34 cellular contexts compared by ENCODE assay signal in the genomic region with DNA sequence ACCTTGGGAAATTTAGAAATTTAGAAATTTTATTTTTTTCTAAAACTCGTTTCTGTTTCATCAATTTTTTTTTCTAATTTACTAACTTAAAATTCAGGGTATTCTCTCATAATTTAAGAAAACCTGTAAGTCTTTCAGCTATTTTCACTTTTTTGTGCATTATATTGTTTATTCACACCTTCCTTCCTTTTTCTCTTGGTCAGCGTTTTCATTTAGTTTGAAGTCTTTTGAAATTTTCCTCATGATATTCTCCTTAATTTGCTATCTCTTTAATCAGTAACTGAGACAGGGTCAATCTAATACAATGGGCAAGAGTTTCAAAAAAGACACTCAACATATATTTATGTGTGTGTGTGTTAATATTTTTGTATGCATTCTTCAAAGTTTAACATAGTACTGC. TPM values are rescaled to one million over a fixed set of nuclear protein-coding genes. Genes with fewer than 3 reads are reported as not detected.
"Had no signal": no experiment of that assay in that cellular context is flagged by ENCODE, and none has a peak within 500 bp of the region (broad histone marks: within the 10 kb centered on the region; RNA-seq: fewer than 3 reads in every experiment).

No MANE protein-coding gene starts in this region.

- H3K4me1 ChIP-seq: adrenal gland had no signal

- DNase-seq: activated B cell treated with CpG ODN at 0.5 μM for 24 hours; activated CD4-positive, alpha-beta memory T cell treated with anti-CD3 and anti-CD28 coated beads for 36 hours; activated CD4-positive, alpha-beta T cell treated with anti-CD3 and anti-CD28 coated beads for 4 hours; activated CD4-positive, alpha-beta T cell treated with anti-CD3 and anti-CD28 coated beads, Interleukin-2, amount 10 ng/mL, durations not matched to agents 24 days and 14 days; activated CD4-positive, alpha-beta T cell treated with anti-CD3 and anti-CD28 coated beads, Interleukin-2, amount 50 U/mL, for 1 hour; activated CD4-positive, alpha-beta T cell treated with anti-CD3 and anti-CD28 coated beads, Interleukin-2, amount 50 U/mL, for 4 hours; activated CD4-positive, CD25-positive, alpha-beta regulatory T cell treated with anti-CD3 and anti-CD28 coated beads, Interleukin-2, amount 50 U/mL, for 72 hours; activated CD8-positive, alpha-beta memory T cell treated with anti-CD3 and anti-CD28 coated beads, Interleukin-2, amount 50 U/mL, for 4 hours; activated CD8-positive, alpha-beta T cell treated with anti-CD3 and anti-CD28 coated beads for 36 hours; activated effector memory CD4-positive, alpha-beta T cell treated with anti-CD3 and anti-CD28 coated beads, Interleukin-2, amount 50 U/mL, for 16 hours; activated gamma-delta T cell treated with Interleukin-2 at 50 U/mL for 16 hours; activated naive CD4-positive, alpha-beta T cell; activated naive CD4-positive, alpha-beta T cell treated with anti-CD3 and anti-CD28 coated beads for 36 hours; activated naive CD4-positive, alpha-beta T cell treated with anti-CD3 and anti-CD28 coated beads, Interleukin-2, amount 50 U/mL, for 16 hours; activated naive CD8-positive, alpha-beta T cell treated with anti-CD3 and anti-CD28 coated beads for 36 hours; activated T-cell treated with anti-CD3 and anti-CD28 coated beads for 4 hours; activated T-cell treated with anti-CD3 and anti-CD28 coated beads, Interleukin-2, amount 50 U/mL, for 1 hour; activated T-cell treated with anti-CD3 and anti-CD28 coated beads, Interleukin-2, amount 50 U/mL, for 4 hours; activated T-cell treated with anti-CD3 and anti-CD28 coated beads, Interleukin-2, amount 50 U/mL, for 72 hours; adrenal gland; amniotic stem cell; aorta; caudate nucleus; cerebellar nuclear complex; T-helper 1 cell; T-helper 2 cell; T-helper 9 cell had no signal

- H3K27ac ChIP-seq: adrenal gland, cardiac muscle cell, VCaP had no signal

- H3K36me3 ChIP-seq: adrenal gland, cardiac muscle cell had no signal

- H3K4me3 ChIP-seq: adrenal gland, cardiac muscle cell had no signal

- ATAC-seq: activated CD8-positive, alpha-beta T cell treated with anti-CD3 and anti-CD28 coated beads for 36 hours; activated naive CD4-positive, alpha-beta T cell treated with anti-CD3 and anti-CD28 coated beads, Interleukin-2, amount 50 U/mL, for 72 hours; activated T-cell treated with anti-CD3 and anti-CD28 coated beads, Interleukin-2, amount 50 U/mL, for 4 hours; activated T-cell treated with anti-CD3 and anti-CD28 coated beads, Interleukin-2, amount 50 U/mL, for 72 hours; activated T-helper 17 cell treated with anti-CD3 and anti-CD28 coated beads, Interleukin-2, amount 50 U/mL, for 72 hours had no signal

- H3K27me3 ChIP-seq: adrenal gland, cardiac muscle cell had no signal

- FAIRE-seq: bronchial epithelial cell had no signal

RNA-seq across cellular contexts. Expression of a gene that starts 50.5 kb away (rescaled TPM):
- total RNA-seq: activated B cell treated with CpG ODN at 0.5 μM for 24 hours; activated CD4-positive, alpha-beta memory T cell treated with anti-CD3 and anti-CD28 coated beads for 36 hours; activated CD4-positive, alpha-beta T cell treated with anti-CD3 and anti-CD28 coated beads, Interleukin-2, amount 10 ng/mL, durations not matched to agents 24 days and 14 days; activated CD8-positive, alpha-beta memory T cell treated with anti-CD3 and anti-CD28 coated beads for 36 hours; activated CD8-positive, alpha-beta T cell treated with anti-CD3 and anti-CD28 coated beads for 36 hours; activated naive CD4-positive, alpha-beta T cell treated with anti-CD3 and anti-CD28 coated beads for 36 hours; activated naive CD4-positive, alpha-beta T cell treated with anti-CD3 and anti-CD28 coated beads, Interleukin-2, amount 50 U/mL, for 72 hours; activated naive CD8-positive, alpha-beta T cell treated with anti-CD3 and anti-CD28 coated beads for 36 hours; activated T-cell treated with anti-CD3 and anti-CD28 coated beads, Interleukin-2, amount 50 U/mL, for 4 hours; activated T-cell treated with anti-CD3 and anti-CD28 coated beads, Interleukin-2, amount 50 U/mL, for 72 hours; activated T-helper 1 cell treated with anti-CD3 and anti-CD28 coated beads, Interleukin-12 subunit alpha, Interleukin-12 subunit beta, Interleukin-2, Interleukin-4 antibody, amounts not matched to agents 30 ng/mL and 10 ng/mL and 1 ng/mL, durations not matched to agents 14 hours and 24 hours and 36 hours; bronchial epithelial cell had no signal
- polyA plus RNA-seq: cardiac muscle cell had no signal
